In genomic region chr19:4660993-4661392, GRCh38 we compare ENCODE assay signal across 1 cellular context.
TF ChIP-seq lines count a peak whose summit lies in the region.

No MANE protein-coding gene starts in this region.

TF ChIP-seq in HCT116, 20 proteins besides CTCF, POLR2A, EP300 and RAD21 (continued from another document):
- TF ChIP-seq REST (IDR thresholded peaks at IDR 0.05; ENCODE audit: low read depth) (no peak), CEBPB (IDR thresholded peaks at IDR 0.05; ENCODE audit: low read depth) (no peak), ZBTB33 (IDR thresholded peaks at IDR 0.05; ENCODE audit: extremely low read depth, insufficient replicate concordance, low read length) (no peak)
